In the genomic region with DNA sequence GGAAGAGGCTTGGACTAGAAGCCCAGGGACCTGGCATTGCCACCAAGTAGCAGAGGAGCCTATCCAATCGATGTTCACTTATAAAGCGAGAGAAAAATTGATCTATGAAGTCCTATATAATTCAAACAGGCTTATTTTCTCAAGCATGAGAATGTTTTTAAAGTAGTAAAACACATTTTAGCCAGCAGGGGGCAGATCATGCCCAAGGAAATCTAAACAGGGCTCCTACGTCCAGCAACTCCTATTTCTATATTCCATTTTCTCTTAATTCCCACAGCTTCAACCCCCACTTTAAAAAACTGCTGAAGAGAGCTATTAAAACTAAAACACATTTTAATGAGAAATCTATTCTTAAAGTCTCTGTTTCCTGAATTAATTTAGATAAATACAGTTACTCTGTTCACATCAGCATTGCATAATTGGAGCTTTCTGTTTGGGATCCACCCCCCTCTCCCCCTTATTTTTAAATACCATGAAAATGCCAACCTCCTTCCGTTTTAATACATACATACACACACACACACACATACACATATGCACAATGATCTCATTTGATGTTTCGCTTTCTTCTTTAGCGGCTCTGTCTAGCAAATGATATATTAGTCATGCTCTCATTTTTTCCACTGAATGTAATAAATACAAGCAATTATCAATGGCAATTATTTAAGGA, we compare ENCODE assay signal across 8 cellular contexts.
DNase-seq lines count a peak whose midpoint lies in the region; ATAC-seq and TF ChIP-seq lines count a peak whose summit lies in the region.

No MANE protein-coding gene starts in this region.

- ATAC-seq in GM21390 (IDR thresholded peaks at IDR 0.05; ENCODE audit: unreplicated experiment) (peak; percentile 56), GM21515 (IDR thresholded peaks at IDR 0.05; ENCODE audit: unreplicated experiment) (no peak)
- no peak for ATAC-seq in natural killer cell treated with Interleukin-12 subunit alpha and Interleukin-12 subunit beta and Interleukin-15 and Interleukin-18, amount 100 ng/mL, for 72 hours

- peak overlapping the region; percentile 1 for H3K4me3 Mint-ChIP-seq in natural killer cell treated with Interleukin-12 subunit alpha and Interleukin-12 subunit beta and Interleukin-15 and Interleukin-18, amount 100 ng/mL, for 72 hours

- H3K36me3 Mint-ChIP-seq in natural killer cell treated with Interleukin-12 subunit alpha and Interleukin-12 subunit beta and Interleukin-15 and Interleukin-18, amount 100 ng/mL, for 72 hours = no peaks in the 10 kb centered on the region

- no peaks in the 10 kb centered on the region for H3K27me3 Mint-ChIP-seq in natural killer cell treated with Interleukin-12 subunit alpha and Interleukin-12 subunit beta and Interleukin-15 and Interleukin-18, amount 100 ng/mL, for 72 hours

- no peaks in the 10 kb centered on the region for H3K9me3 Mint-ChIP-seq in natural killer cell treated with Interleukin-12 subunit alpha and Interleukin-12 subunit beta and Interleukin-15 and Interleukin-18, amount 100 ng/mL, for 72 hours

- no peak for TF ChIP-seq POLR2A in erythroblast (IDR thresholded peaks at IDR 0.05; ENCODE audit: low read length)

- H3K27ac Mint-ChIP-seq in natural killer cell treated with Interleukin-12 subunit alpha and Interleukin-12 subunit beta and Interleukin-15 and Interleukin-18, amount 100 ng/mL, for 72 hours = no peak overlapping the region

- peaks cover 3 to 7% of the 10 kb centered on the region in 2 donors for H3K4me1 Mint-ChIP-seq in natural killer cell treated with Interleukin-12 subunit alpha and Interleukin-12 subunit beta and Interleukin-15 and Interleukin-18, amount 100 ng/mL, for 72 hours (ENCODE audit: low read depth in 2 of 2)

- DNase-seq in COLO668 (lab: John Stamatoyannopoulos, UW; ENCODE audit: unreplicated experiment) (peak; percentile 45), NCI-H1092 (lab: John Stamatoyannopoulos, UW) (peak; percentile 11), SHP77 (lab: John Stamatoyannopoulos, UW) (peak; percentile 46 to 63), erythroblast (lab: John Stamatoyannopoulos, UW) (peak; percentile 26 to 65), NCI-H226 (no peak)
- DNase-seq in natural killer cell treated with Interleukin-12 subunit alpha and Interleukin-12 subunit beta and Interleukin-15 and Interleukin-18, amount 100 ng/mL, for 72 hours (ENCODE audit: low spot score) = no peak

Comparison
In these comparisons a context has a peak if more than half of its experiments do, and no peak if none do; other contexts are left out.
1. DNase-seq: peak in COLO668 (single experiment), NCI-H1092 (single experiment), SHP77 (2 of 2) and erythroblast (2 of 2); none in natural killer cell treated with Interleukin-12 subunit alpha and Interleukin-12 subunit beta and Interleukin-15 and Interleukin-18, amount 100 ng/mL, for 72 hours (single experiment) and NCI-H226 (single experiment).